Comparison of ENCODE assay signal across 8 cellular contexts in genomic region chr7:128739048-128739962, GRCh38. TPM values are rescaled to one million over a fixed set of nuclear protein-coding genes. Genes with fewer than 3 reads are reported as not detected.
DNase-seq lines count a peak whose midpoint lies in the region; ATAC-seq, FAIRE-seq and TF ChIP-seq lines count a peak whose summit lies in the region.

CALU (plus strand) TSS chr7:128739359; CDS start chr7:128748584, 9,225 bp downstream.

- H3K4me1 ChIP-seq in esophagus squamous epithelium = peaks cover 13 to 56% (median 23%) of the 10 kb centered on the region in 3 donors

- intact Hi-C loops in esophagus squamous epithelium (cut with DNase I) = no loop called here

- DNase-seq in DMS79 (lab: John Stamatoyannopoulos, UW) (peak; percentile 92), RCC 7860 (ENCODE audit: low spot score) (peak; percentile 95), activated T-helper 1 cell treated with Interleukin-2 at 50 U/mL for 16 hours (ENCODE audit: low read depth) (peak; percentile 91), esophagus squamous epithelium (lab: John Stamatoyannopoulos, UW) (peak; percentile 81), myocyte (ENCODE audit: low read depth) (peak; percentile 99)
- peak; percentile 88 to 93 for DNase-seq in stimulated activated CD8-positive, alpha-beta memory T cell treated with anti-CD3 and anti-CD28 coated beads, Interleukin-7, amount 100 ng/mL, for 48 hours (ENCODE audit: extremely low read depth in 1 of 2, low read depth in 1 of 2)

- WGBS in esophagus squamous epithelium, 2 donors = 0 to 3% methylated on average over 6 to 37 of the region's 74 CpGs

- no peaks in the 10 kb centered on the region for H3K27me3 ChIP-seq in esophagus squamous epithelium

- ATAC-seq in GM21786 (IDR thresholded peaks at IDR 0.05; ENCODE audit: unreplicated experiment) = peak; percentile 99

- H3K27ac ChIP-seq in KOPT-K1 (ENCODE audit: low read depth, low read length, poor library complexity, severe bottlenecking) = peak within 1 kb of the TSS; percentile 74
- peak within 1 kb of the TSS; percentile 82 to 99 (median 94) for H3K27ac ChIP-seq in esophagus squamous epithelium

- H3K9me3 ChIP-seq in KOPT-K1 (ENCODE audit: insufficient read depth, low read length, poor library complexity, severe bottlenecking) (no peaks in the 10 kb centered on the region), esophagus squamous epithelium (no peaks in the 10 kb centered on the region)

- H3K4me3 ChIP-seq in esophagus squamous epithelium = peak within 1 kb of the TSS; percentile 73 to 100 (median 90)

- peak; percentile 82 for FAIRE-seq in RCC 7860 (lab: Jason Lieb, UNC)

- H3K36me3 ChIP-seq in KOPT-K1 (ENCODE audit: insufficient read depth, low read length) = peaks cover 19% of the 10 kb centered on the region; the same call in 1 of the 2 replicates
- H3K36me3 ChIP-seq in esophagus squamous epithelium = no peaks in the 10 kb centered on the region

- peak in 3 of 4 donors; percentile 64 to 92 (median 82) for TF ChIP-seq POLR2A in esophagus squamous epithelium (IDR thresholded peaks at IDR 0.05)

- no peak for TF ChIP-seq CTCF in esophagus squamous epithelium (IDR thresholded peaks at IDR 0.05)

RNA-seq across cellular contexts. Expression of gene CALU, which starts in this region (rescaled TPM):
- total RNA-seq in esophagus squamous epithelium (10 to 100 TPM; 23.5 to 66.6 (median 50.8) TPM), myocyte (672 and 951 TPM in 2 replicates)
- polyA plus RNA-seq in myocyte (2012) = 810 TPM

Comparison
In these comparisons a context has a peak if more than half of its experiments do, and no peak if none do; other contexts are left out.
1. Peak in every context shown above with its lines: DNase-seq, ATAC-seq, H3K4me3 ChIP-seq and H3K27ac ChIP-seq.